ENCODE assay signal across 26 cellular contexts in the genomic region with DNA sequence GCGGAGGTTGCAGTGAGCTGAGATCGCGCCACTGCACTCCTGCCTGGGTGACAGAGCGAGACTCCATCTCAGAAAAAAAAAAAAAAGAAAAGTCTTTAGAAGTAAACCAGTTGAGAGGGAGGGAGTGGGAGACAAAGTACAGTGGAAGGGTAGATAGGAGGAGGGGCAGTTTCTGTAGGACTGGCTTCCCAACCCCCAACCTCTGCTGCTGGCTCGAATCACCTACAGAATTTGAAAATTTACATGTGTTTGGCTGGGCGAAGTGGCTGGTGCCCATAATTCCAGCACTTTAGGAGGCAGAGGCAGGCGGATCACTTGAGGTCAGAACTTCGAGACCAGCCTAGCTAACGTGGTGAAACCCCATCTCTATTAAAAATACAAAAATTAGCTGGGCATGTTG.
"Had no signal": no experiment of that assay in that cellular context is flagged by ENCODE, and none has a peak within 500 bp of the region (broad histone marks: within the 10 kb centered on the region; RNA-seq: fewer than 3 reads in every experiment).

No MANE protein-coding gene starts in this region.

- H3K9me3 Mint-ChIP-seq: activated naive CD4-positive, alpha-beta T cell treated with anti-CD3 and anti-CD28 coated beads, Interleukin-2, amount 50 U/mL, for 24 hours; activated naive CD8-positive, alpha-beta T cell treated with anti-CD3 and anti-CD28 coated beads, Interleukin-2, amount 50 U/mL, for 24 hours; activated T-helper 2 cell treated with anti-CD3 and anti-CD28 coated beads, Interferon-gamma antibody, Interleukin-2, Interleukin-4, amounts not matched to agents 10 μg/mL and 5 μg/mL and 100 μg/mL, durations not matched to agents 14 hours and 24 hours and 36 hours; effector memory CD8-positive, alpha-beta T cell; naive thymus-derived CD4-positive, alpha-beta T cell; type B pancreatic cell had no signal

- H3K27ac Mint-ChIP-seq: activated CD8-positive, alpha-beta memory T cell treated with anti-CD3 and anti-CD28 coated beads, Interleukin-2, amount 10 ng/mL, durations not matched to agents 7 days and 5 days; activated CD8-positive, alpha-beta T cell treated with anti-CD3 and anti-CD28 coated beads, Interleukin-2, amount 10 ng/mL, durations not matched to agents 7 days and 5 days; activated naive CD4-positive, alpha-beta T cell treated with anti-CD3 and anti-CD28 coated beads, Interleukin-2, amount 50 U/mL, for 24 hours; activated naive CD8-positive, alpha-beta T cell treated with anti-CD3 and anti-CD28 coated beads, Interleukin-2, amount 50 U/mL, for 24 hours; activated T-helper 2 cell treated with anti-CD3 and anti-CD28 coated beads, Interferon-gamma antibody, Interleukin-2, Interleukin-4, amounts not matched to agents 10 μg/mL and 5 μg/mL and 100 μg/mL, durations not matched to agents 14 hours and 24 hours and 36 hours; effector memory CD8-positive, alpha-beta T cell; naive thymus-derived CD4-positive, alpha-beta T cell; T-helper 17 cell; type B pancreatic cell had no signal

- H3K27me3 ChIP-seq: heart left ventricle, right atrium auricular region, spleen, testis, uterus had no signal

- H3K9me3 ChIP-seq: heart left ventricle, right atrium auricular region, spleen, testis, uterus had no signal

- H3K4me1 Mint-ChIP-seq: activated naive CD4-positive, alpha-beta T cell treated with anti-CD3 and anti-CD28 coated beads, Interleukin-2, amount 50 U/mL, for 24 hours had no signal

- H3K4me3 ChIP-seq: heart left ventricle, right atrium auricular region, spleen, testis, uterus had no signal

- H3K36me3 ChIP-seq: heart left ventricle, right atrium auricular region, spleen, uterus had no signal

- ATAC-seq: activated CD8-positive, alpha-beta memory T cell treated with anti-CD3 and anti-CD28 coated beads, Interleukin-2, amount 10 ng/mL, durations not matched to agents 7 days and 5 days; activated CD8-positive, alpha-beta T cell treated with anti-CD3 and anti-CD28 coated beads, Interleukin-2, amount 10 ng/mL, durations not matched to agents 7 days and 5 days; activated naive CD8-positive, alpha-beta T cell treated with anti-CD3 and anti-CD28 coated beads, Interleukin-2, amount 50 U/mL, for 24 hours; effector memory CD8-positive, alpha-beta T cell; heart left ventricle; naive thymus-derived CD4-positive, alpha-beta T cell; T-helper 17 cell had no signal

- FAIRE-seq: islet of Langerhans had no signal

- H3K27me3 Mint-ChIP-seq: activated naive CD8-positive, alpha-beta T cell treated with anti-CD3 and anti-CD28 coated beads, Interleukin-2, amount 50 U/mL, for 24 hours; T-helper 17 cell; type B pancreatic cell had no signal

- H3K4me3 Mint-ChIP-seq: activated CD8-positive, alpha-beta memory T cell treated with anti-CD3 and anti-CD28 coated beads, Interleukin-2, amount 10 ng/mL, durations not matched to agents 7 days and 5 days; activated CD8-positive, alpha-beta T cell treated with anti-CD3 and anti-CD28 coated beads, Interleukin-2, amount 10 ng/mL, durations not matched to agents 7 days and 5 days; activated naive CD4-positive, alpha-beta T cell treated with anti-CD3 and anti-CD28 coated beads, Interleukin-2, amount 50 U/mL, for 24 hours; activated naive CD8-positive, alpha-beta T cell treated with anti-CD3 and anti-CD28 coated beads, Interleukin-2, amount 50 U/mL, for 24 hours; effector memory CD8-positive, alpha-beta T cell; naive thymus-derived CD4-positive, alpha-beta T cell; T-helper 17 cell; type B pancreatic cell had no signal

- H3K27ac ChIP-seq: parathyroid adenoma, testis, uterus had no signal

- DNase-seq: activated CD4-positive, alpha-beta T cell treated with anti-CD3 and anti-CD28 coated beads for 1 hour; activated CD8-positive, alpha-beta memory T cell treated with anti-CD3 and anti-CD28 coated beads, Interleukin-2, amount 10 ng/mL, durations not matched to agents 7 days and 5 days; activated CD8-positive, alpha-beta T cell treated with anti-CD3 and anti-CD28 coated beads, Interleukin-2, amount 10 ng/mL, durations not matched to agents 7 days and 5 days; activated naive CD8-positive, alpha-beta T cell treated with anti-CD3 and anti-CD28 coated beads, Interleukin-2, amount 50 U/mL, for 24 hours; activated T-cell treated with anti-CD3 and anti-CD28 coated beads, Interleukin-2, amount 50 U/mL, for 48 hours; amygdala; caudate nucleus; cortex of kidney; effector memory CD8-positive, alpha-beta T cell; erythroblast; heart left ventricle; midbrain; naive thymus-derived CD4-positive, alpha-beta T cell; nucleus accumbens; stimulated activated naive CD4-positive, alpha-beta T cell treated with Interleukin-2 at 50 U/mL for 16 hours; T-helper 17 cell; T1000; testis; uterus had no signal

- H3K36me3 Mint-ChIP-seq: activated naive CD4-positive, alpha-beta T cell treated with anti-CD3 and anti-CD28 coated beads, Interleukin-2, amount 50 U/mL, for 24 hours; type B pancreatic cell had no signal
